ENCODE assay signal across 11 cellular contexts in the genomic region with DNA sequence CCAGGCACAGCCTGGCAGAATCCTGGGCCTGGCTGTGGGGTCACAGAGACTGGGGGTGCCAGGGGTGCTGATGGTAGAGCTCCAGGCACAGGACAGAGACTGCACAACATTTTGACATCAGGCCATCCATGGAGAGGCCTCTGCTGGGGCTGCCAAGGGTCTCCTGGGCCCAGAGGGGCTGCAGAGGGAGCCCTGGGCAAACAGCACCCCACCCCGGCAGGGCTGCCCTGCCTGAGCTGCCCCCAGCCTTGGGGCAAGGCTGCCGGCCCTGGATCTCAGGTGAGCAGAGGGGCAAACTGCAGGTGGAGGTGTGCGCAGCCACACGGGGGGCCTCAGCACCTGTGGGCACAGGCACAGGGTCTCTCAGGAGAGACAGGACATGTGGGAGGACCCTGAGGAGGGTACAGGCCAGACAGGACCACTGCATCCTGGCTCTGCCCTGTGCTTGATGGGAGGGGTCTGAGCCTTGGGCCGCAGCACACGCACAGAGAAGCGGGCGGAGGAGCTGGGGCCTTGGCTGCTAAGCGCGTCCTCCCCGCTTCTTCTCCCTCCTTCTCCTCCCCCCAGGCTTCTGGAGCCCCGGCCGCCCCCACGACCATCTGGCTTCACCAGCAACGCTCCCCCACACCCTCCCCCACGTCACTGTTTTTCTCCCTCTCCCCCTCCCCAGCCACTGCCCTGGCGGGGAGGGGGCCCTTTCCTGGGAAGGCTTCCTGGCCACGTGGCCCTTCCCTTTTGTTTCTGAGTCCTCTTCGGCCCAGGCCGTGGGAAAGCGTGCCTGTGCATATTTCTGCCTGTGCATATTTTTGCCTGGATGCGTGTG. TPM values are rescaled to one million over a fixed set of nuclear protein-coding genes. Genes with fewer than 3 reads are reported as not detected.
A peak's percentile ranks its signal among the peaks of the same experiment; 100 is the strongest.
DNase-seq lines count a peak whose midpoint lies in the region; ATAC-seq and TF ChIP-seq lines count a peak whose summit lies in the region.
"Had no signal": no experiment of that assay in that cellular context is flagged by ENCODE, and none has a peak within 500 bp of the region (broad histone marks: within the 10 kb centered on the region; RNA-seq: fewer than 3 reads in every experiment).

No MANE protein-coding gene starts in this region.

- peak overlapping the region; percentile 67 for H3K9ac ChIP-seq in DND-41 (ENCODE audit: low read depth, low read length)
- H3K9ac ChIP-seq in neuronal stem cell (ENCODE audit: low read depth, low read length, poor library complexity): peak overlapping the region; percentile 83

- no peaks in the 10 kb centered on the region for H3K36me3 Mint-ChIP-seq in endothelial cell (ENCODE audit: low read depth, unreplicated experiment)

- peak overlapping the region; percentile 31 for H3K27ac Mint-ChIP-seq in endothelial cell (ENCODE audit: unreplicated experiment)
- H3K27ac Mint-ChIP-seq: activated T-helper 17 cell treated with anti-CD3 and anti-CD28 coated beads, Interleukin-2, amount 50 U/mL, for 72 hours had no signal

- H3K23ac ChIP-seq in neuronal stem cell (ENCODE audit: low read depth, low read length, poor library complexity): peak overlapping the region; percentile 99

- TF ChIP-seq CTCF in DND-41 (IDR thresholded peaks at IDR 0.05; ENCODE audit: borderline replicate concordance, extremely low read depth, low read length, poor library complexity, severe bottlenecking) (no peak), endothelial cell (IDR thresholded peaks at IDR 0.05; ENCODE audit: unreplicated experiment) (no peak)

- H2BK15ac ChIP-seq in neuronal stem cell (ENCODE audit: low read length): peak overlapping the region; percentile 98

- H2AFZ ChIP-seq in DND-41 (ENCODE audit: low read depth, low read length) (peak overlapping the region; percentile 32), neuronal stem cell (ENCODE audit: low read length) (peak overlapping the region; percentile 84)

- H4K20me1 ChIP-seq in DND-41 (ENCODE audit: insufficient read depth, low read length): no peaks in the 10 kb centered on the region

- no peak for DNase-seq in DND-41
- DNase-seq in NCI-H82 (lab: John Stamatoyannopoulos, UW): peak; percentile 98
- peak; percentile 69 for DNase-seq in endothelial cell (ENCODE audit: low spot score)
- DNase-seq in neuronal stem cell (ENCODE audit: low spot score): peak; percentile 46
- DNase-seq in SIG-M5 treated with dmso at 0.1 percent for 504 hours (lab: John Stamatoyannopoulos, UW; ENCODE audit: unreplicated experiment): no peak
- DNase-seq in NCI-H526 (lab: John Stamatoyannopoulos, UW): no peak
- no peak for DNase-seq in RPMI8226
- no peak for DNase-seq in activated naive CD4-positive, alpha-beta T cell (lab: John Stamatoyannopoulos, UW)
- DNase-seq: COR-L47; stimulated activated CD8-positive, alpha-beta memory T cell treated with anti-CD3 and anti-CD28 coated beads, Interleukin-4, amount 100 ng/mL, for 48 hours had no signal

- H3K14ac ChIP-seq in neuronal stem cell (ENCODE audit: low read length): peak overlapping the region; percentile 99

- no peaks in the 10 kb centered on the region for H3K79me2 ChIP-seq in DND-41 (ENCODE audit: insufficient read depth, low read length)

- H3K4me1 Mint-ChIP-seq in endothelial cell (ENCODE audit: unreplicated experiment): peaks cover 30% of the 10 kb centered on the region

- H3K4me3 ChIP-seq in DND-41 (ENCODE audit: low read depth in 1 of 2, low read length in 2 of 2) (no peak overlapping the region), neuronal stem cell (ENCODE audit: low read length in 2 of 2) (no peak overlapping the region)

- peak overlapping the region; percentile 100 for H3K18ac ChIP-seq in neuronal stem cell (ENCODE audit: low read length)

- H4K8ac ChIP-seq in neuronal stem cell (ENCODE audit: low read depth, low read length): peak overlapping the region; percentile 100

- WGBS in neuronal stem cell (ENCODE audit: extremely low coverage in 2 of 2, insufficient read length in 2 of 2, insufficient replicate concordance in 1 of 2), 2 donors: no CpG with 5 or more reads among the region's 22 CpGs

- peaks cover 5% of the 10 kb centered on the region for H3K27me3 Mint-ChIP-seq in endothelial cell (ENCODE audit: unreplicated experiment)
- H3K27me3 Mint-ChIP-seq: activated T-helper 17 cell treated with anti-CD3 and anti-CD28 coated beads, Interleukin-2, amount 50 U/mL, for 72 hours had no signal

- H3K27ac ChIP-seq in DND-41 (ENCODE audit: low read length) (peak overlapping the region; percentile 72), neuronal stem cell (replicated peaks; ENCODE audit: low read length) (peak overlapping the region; percentile 74)

- peak overlapping the region; percentile 100 for H2AK5ac ChIP-seq in neuronal stem cell (ENCODE audit: low read depth, low read length)

- H3K79me1 ChIP-seq in neuronal stem cell (ENCODE audit: low read depth, low read length): peaks cover 21% of the 10 kb centered on the region

- H3K4me1 ChIP-seq in DND-41 (ENCODE audit: insufficient read depth, low read length) (peaks cover 78% of the 10 kb centered on the region), neuronal stem cell (ENCODE audit: control insufficient read depth in 2 of 2, insufficient read depth in 1 of 2, low read depth in 1 of 2, low read length in 2 of 2) (peaks cover 40 to 46% of the 10 kb centered on the region in 2 donors)

- H3K9me3 Mint-ChIP-seq in endothelial cell (ENCODE audit: unreplicated experiment): no peaks in the 10 kb centered on the region
- H3K9me3 Mint-ChIP-seq: activated T-helper 17 cell treated with anti-CD3 and anti-CD28 coated beads, Interleukin-2, amount 50 U/mL, for 72 hours had no signal

- ATAC-seq in DND-41 (ENCODE audit: insufficient read depth, low read depth): no peak
- ATAC-seq: activated T-helper 17 cell treated with anti-CD3 and anti-CD28 coated beads, Interleukin-2, amount 50 U/mL, for 72 hours had no signal

- peak overlapping the region; percentile 100 for H2BK120ac ChIP-seq in neuronal stem cell (ENCODE audit: low read depth, low read length)

- peak overlapping the region; percentile 100 for H3K4ac ChIP-seq in neuronal stem cell (ENCODE audit: low read length)

- peak overlapping the region; percentile 99 for H2BK12ac ChIP-seq in neuronal stem cell (ENCODE audit: low read length)

- H3K9me3 ChIP-seq in DND-41 (ENCODE audit: insufficient read depth, low read length, severe bottlenecking): no peaks in the 10 kb centered on the region
- H3K9me3 ChIP-seq in neuronal stem cell (replicated peaks in 1 of 2; ENCODE audit: control insufficient read depth in 2 of 2, insufficient read depth in 1 of 2, low read depth in 1 of 2, low read length in 2 of 2): no peaks in the 10 kb centered on the region

- peak overlapping the region; percentile 100 for H4K91ac ChIP-seq in neuronal stem cell (ENCODE audit: low read depth, low read length, poor library complexity)

- H3K27me3 ChIP-seq in DND-41 (ENCODE audit: insufficient read depth, low read length, poor library complexity) (no peaks in the 10 kb centered on the region), neuronal stem cell (ENCODE audit: control insufficient read depth in 3 of 3, insufficient read depth in 3 of 3, low read depth in 1 of 3, low read length in 3 of 3) (peaks cover 0 to 11% (median 0%) of the 10 kb centered on the region in 3 experiments)

- H2BK5ac ChIP-seq in neuronal stem cell (ENCODE audit: low read length): peak overlapping the region; percentile 94

- no peak overlapping the region for H3K4me3 Mint-ChIP-seq in endothelial cell (ENCODE audit: unreplicated experiment)
- H3K4me3 Mint-ChIP-seq: activated T-helper 17 cell treated with anti-CD3 and anti-CD28 coated beads, Interleukin-2, amount 50 U/mL, for 72 hours had no signal

- H3K36me3 ChIP-seq in DND-41 (ENCODE audit: insufficient read depth, low read length): no peaks in the 10 kb centered on the region
- peaks cover 15 to 16% of the 10 kb centered on the region in 2 donors for H3K36me3 ChIP-seq in neuronal stem cell (replicated peaks in 1 of 2; ENCODE audit: control insufficient read depth in 2 of 2, insufficient read depth in 2 of 2, low read length in 2 of 2)

- H3K4me2 ChIP-seq in DND-41 (ENCODE audit: insufficient read depth, low read length) (no peak overlapping the region; the same call in 1 of the 2 replicates), neuronal stem cell (ENCODE audit: insufficient read depth, low read length, poor library complexity, severe bottlenecking) (no peak overlapping the region)

RNA-seq across cellular contexts. Expression of a gene that starts 28.0 kb away (rescaled TPM):
- total RNA-seq in endothelial cell (ENCODE audit: unreplicated experiment): 19.0 TPM
- polyA plus RNA-seq in neuronal stem cell (2013, experiment 1 of 2): 23.2 TPM
- polyA plus RNA-seq in neuronal stem cell (2013, experiment 2 of 2): 22.9 TPM

Comparison
In these comparisons a context has a peak if more than half of its experiments do, and no peak if none do; other contexts are left out.
1. DNase-seq: peak in NCI-H82 (single experiment), endothelial cell (single experiment) and neuronal stem cell (single experiment); none in DND-41 (single experiment), SIG-M5 treated with dmso at 0.1 percent for 504 hours (single experiment), NCI-H526 (0 of 2), RPMI8226 (single experiment) and activated naive CD4-positive, alpha-beta T cell (0 of 4).